Comparison of ENCODE assay signal across 8 cellular contexts in genomic region chr5:80487444-80487828, GRCh38. TPM values are rescaled to one million over a fixed set of nuclear protein-coding genes. Genes with fewer than 3 reads are reported as not detected.
A peak's percentile ranks its signal among the peaks of the same experiment; 100 is the strongest.
DNase-seq lines count a peak whose midpoint lies in the region; ATAC-seq and TF ChIP-seq lines count a peak whose summit lies in the region.

No MANE protein-coding gene starts in this region.

- peaks cover 16 to 23% (median 19%) of the 10 kb centered on the region in 3 donors for H3K4me1 Mint-ChIP-seq in T-cell

- H3K36me3 ChIP-seq in rectal smooth muscle tissue (ENCODE audit: control insufficient read depth, insufficient read depth, low read length) = no peaks in the 10 kb centered on the region

- POLR2A ChIA-PET in T-cell (lab: Charles Lee) = no interaction called here

- H3K27me3 Mint-ChIP-seq in T-cell = peaks cover 0 to 15% of the 10 kb centered on the region in 2 donors

- no peaks in the 10 kb centered on the region for H3K4me1 ChIP-seq in rectal smooth muscle tissue (ENCODE audit: control insufficient read depth, insufficient read depth, low read length)
- H3K4me1 ChIP-seq in foreskin keratinocyte = peaks cover 4% of the 10 kb centered on the region

- DNase-seq in GM12864 (ENCODE audit: low read depth) (no peak), T-cell (no peak), fibroblast of pulmonary artery (ENCODE audit: low read depth) (no peak), putamen (ENCODE audit: low spot score) (no peak), foreskin keratinocyte (no peak)
- no peak for DNase-seq in effector CD8-positive, alpha-beta T cell (lab: John Stamatoyannopoulos, UW)

- H3K4me3 ChIP-seq in GM12864 (ENCODE audit: low read depth, low read length) = peak overlapping the region; percentile 57
- H3K4me3 ChIP-seq in fibroblast of pulmonary artery (replicated peaks; ENCODE audit: low read depth, low read length) = peak overlapping the region; percentile 79
- peak overlapping the region; percentile 87 for H3K4me3 ChIP-seq in rectal smooth muscle tissue (ENCODE audit: low read length)

- H3K27ac ChIP-seq in rectal smooth muscle tissue (ENCODE audit: low read depth, low read length) (peak overlapping the region; percentile 56), foreskin keratinocyte (no peak overlapping the region)

- H3K36me3 Mint-ChIP-seq in T-cell = peaks cover 1% of the 10 kb centered on the region

- H3K27ac Mint-ChIP-seq in T-cell = no peak overlapping the region

- peaks cover 0 to 9% (median 8%) of the 10 kb centered on the region in 3 donors for H3K9me3 Mint-ChIP-seq in T-cell

- no peaks in the 10 kb centered on the region for H3K27me3 ChIP-seq in rectal smooth muscle tissue (ENCODE audit: control insufficient read depth, insufficient read depth, low read length)
- no peaks in the 10 kb centered on the region for H3K27me3 ChIP-seq in foreskin keratinocyte

- no peak for TF ChIP-seq CTCF in GM12864 (IDR thresholded peaks at IDR 0.05; ENCODE audit: low read depth, low read length, missing control alignments)
- TF ChIP-seq CTCF in fibroblast of pulmonary artery (IDR thresholded peaks at IDR 0.05; ENCODE audit: low read length, missing control alignments) = no peak
- TF ChIP-seq CTCF in foreskin keratinocyte (conservative IDR thresholded peaks at IDR 0.05) = no peak

- peak overlapping the region; percentile 70 to 77 (median 73) for H3K4me3 Mint-ChIP-seq in T-cell

- CTCF ChIA-PET in T-cell (lab: Charles Lee) = no interaction called here

- H3K9ac ChIP-seq in rectal smooth muscle tissue (ENCODE audit: low read length) = no peak overlapping the region

- ATAC-seq in T-cell (replicated peaks in 1 of 4) = no peak
- no peak for ATAC-seq in GM18520 (IDR thresholded peaks at IDR 0.05; ENCODE audit: unreplicated experiment)
- ATAC-seq in foreskin keratinocyte = no peak

RNA-seq across cellular contexts. Expression of gene FAM151B, which starts 0.5 kb away (rescaled TPM):
- under 1 TPM in 4 of 5 donors, not detected in 1; 0.30 to 0.53 (median 0.44) TPM for total RNA-seq in T-cell
- total RNA-seq in foreskin keratinocyte = 1.2 and 1.3 TPM in 2 replicates
- polyA plus RNA-seq in foreskin keratinocyte = 0.68 and 0.70 TPM in 2 replicates
